Comparison of ENCODE assay signal across 15 cellular contexts in genomic region chr7:74475987-74476350, GRCh38. TPM values are rescaled to one million over a fixed set of nuclear protein-coding genes. Genes with fewer than 3 reads are reported as not detected.
DNase-seq lines count a peak whose midpoint lies in the region; ATAC-seq and TF ChIP-seq lines count a peak whose summit lies in the region.
"Had no signal": no experiment of that assay in that cellular context is flagged by ENCODE, and none has a peak within 500 bp of the region (broad histone marks: within the 10 kb centered on the region; RNA-seq: fewer than 3 reads in every experiment).

No MANE protein-coding gene starts in this region.

- no peaks in the 10 kb centered on the region for H3K36me3 Mint-ChIP-seq in chondrocyte (ENCODE audit: low read depth)
- H3K36me3 Mint-ChIP-seq in osteocyte (ENCODE audit: unreplicated experiment) = no peaks in the 10 kb centered on the region
- H3K36me3 Mint-ChIP-seq: stimulated activated naive B cell treated with anti-CD40 and anti-IgM and Interleukin-4, amounts not matched to agents 10 μg/mL and 1 μg/mL and 100 μg/mL, for 72 hours had no signal

- H3K36me3 ChIP-seq in testis (ENCODE audit: low read depth, missing control alignments) = no peaks in the 10 kb centered on the region

- H3K27ac Mint-ChIP-seq in chondrocyte (ENCODE audit: unreplicated experiment) = peak overlapping the region; percentile 49
- peak overlapping the region; percentile 8 for H3K27ac Mint-ChIP-seq in osteocyte (ENCODE audit: unreplicated experiment)

- H3K4me1 Mint-ChIP-seq in chondrocyte (ENCODE audit: low read depth) (peaks cover 72% of the 10 kb centered on the region), osteocyte (ENCODE audit: unreplicated experiment) (peaks cover 69% of the 10 kb centered on the region)

- TF ChIP-seq POLR2A in testis (IDR thresholded peaks at IDR 0.05) = no peak

- H3K27me3 Mint-ChIP-seq in chondrocyte (ENCODE audit: low read depth) = no peaks in the 10 kb centered on the region
- no peaks in the 10 kb centered on the region for H3K27me3 Mint-ChIP-seq in osteocyte (ENCODE audit: unreplicated experiment)

- H3K27me3 ChIP-seq in right cardiac atrium (ENCODE audit: control insufficient read depth, insufficient read depth) = no peaks in the 10 kb centered on the region
- no peaks in the 10 kb centered on the region for H3K27me3 ChIP-seq in testis

- DNase-seq in right cardiac atrium (peak in 2 of 3 donors; percentile 19 to 67), cardiac septum (ENCODE audit: low spot score) (no peak), chondrocyte (ENCODE audit: low spot score) (no peak), osteocyte (ENCODE audit: extremely low spot score, unreplicated experiment) (no peak), testis (no peak), NCI-H2029 treated with DMSO at 0.1 percent for 48 hours (lab: John Stamatoyannopoulos, UW) (no peak), DMS 273 treated with DMSO at 0.1 percent for 48 hours (lab: John Stamatoyannopoulos, UW) (no peak), NCI-H1092 (lab: John Stamatoyannopoulos, UW) (no peak)
- DNase-seq: activated CD4-positive, alpha-beta T cell treated with anti-CD3 and anti-CD28 coated beads for 1 hour; activated naive CD4-positive, alpha-beta T cell treated with anti-CD3 and anti-CD28 coated beads, Interleukin-2, amount 50 U/mL, for 16 hours; MV-4-11; stimulated activated CD4-positive, alpha-beta T cell treated with anti-CD3 and anti-CD28 coated beads, Interleukin-12 subunit alpha, Interleukin-12 subunit beta, amount 100 ng/mL, for 4 hours; stimulated activated naive B cell treated with anti-CD40 and anti-IgM and Interleukin-4, amounts not matched to agents 10 μg/mL and 1 μg/mL and 100 μg/mL, for 72 hours; T1000 had no signal

- 91% methylated on average over 8 of the region's 8 CpGs for WGBS in right cardiac atrium
- 94 to 96% methylated on average over 8 of the region's 8 CpGs for WGBS in testis, 2 donors

- H3K4me1 ChIP-seq in right cardiac atrium (ENCODE audit: control insufficient read depth, insufficient read depth, low read length) (peaks cover 13% of the 10 kb centered on the region), testis (peaks cover 41% of the 10 kb centered on the region)

- no peak overlapping the region for H3K4me3 Mint-ChIP-seq in chondrocyte (ENCODE audit: unreplicated experiment)
- no peak overlapping the region for H3K4me3 Mint-ChIP-seq in osteocyte (ENCODE audit: unreplicated experiment)
- H3K4me3 Mint-ChIP-seq: stimulated activated naive B cell treated with anti-CD40 and anti-IgM and Interleukin-4, amounts not matched to agents 10 μg/mL and 1 μg/mL and 100 μg/mL, for 72 hours had no signal

- H3K9me3 Mint-ChIP-seq in chondrocyte (ENCODE audit: low read depth) (no peaks in the 10 kb centered on the region), osteocyte (ENCODE audit: unreplicated experiment) (no peaks in the 10 kb centered on the region)
- H3K9me3 Mint-ChIP-seq: stimulated activated naive B cell treated with anti-CD40 and anti-IgM and Interleukin-4, amounts not matched to agents 10 μg/mL and 1 μg/mL and 100 μg/mL, for 72 hours had no signal

- no peak for ATAC-seq in right cardiac atrium
- ATAC-seq: stimulated activated naive B cell treated with anti-CD40 and anti-IgM and Interleukin-4, amounts not matched to agents 10 μg/mL and 1 μg/mL and 100 μg/mL, for 72 hours had no signal

- H3K4me3 ChIP-seq in right cardiac atrium (ENCODE audit: low read length) = no peak overlapping the region
- no peak overlapping the region for H3K4me3 ChIP-seq in testis

- intact Hi-C loops in right cardiac atrium (cut with DNase I) (no loop called here), cardiac septum (cut with DNase I) (no loop called here), testis (cut with DNase I; ENCODE audit: low total_unique reads) (no loop called here)

- H3K27ac ChIP-seq in right cardiac atrium (ENCODE audit: low read length) = no peak overlapping the region
- no peak overlapping the region for H3K27ac ChIP-seq in testis
- H3K27ac ChIP-seq: parathyroid adenoma had no signal

- no peak for TF ChIP-seq CTCF in chondrocyte (IDR thresholded peaks at IDR 0.05)
- no peak for TF ChIP-seq CTCF in osteocyte (IDR thresholded peaks at IDR 0.05)
- TF ChIP-seq CTCF in testis (IDR thresholded peaks at IDR 0.05) = no peak

- H3K9me3 ChIP-seq in right cardiac atrium (ENCODE audit: control insufficient read depth, low read length) (no peaks in the 10 kb centered on the region), testis (no peaks in the 10 kb centered on the region)

RNA-seq across cellular contexts. Expression of gene GTF2IRD1, which starts 22.3 kb away (rescaled TPM):
- total RNA-seq in right cardiac atrium = 10 to 100 TPM; 18.9 to 29.9 (median 21.4) TPM
- polyA plus RNA-seq in right cardiac atrium = 10.6 TPM
- 13.2 TPM for total RNA-seq in cardiac septum
- total RNA-seq in chondrocyte = 32.4 to 48.5 TPM (median 46.5 TPM) in 3 replicates
- 44.7 and 48.7 TPM in 2 replicates for total RNA-seq in osteocyte
- total RNA-seq in testis = 10 to 100 TPM; 22.4 to 24.7 TPM
- 15.1 TPM for polyA plus RNA-seq in testis (ENCODE audit: insufficient read depth, low read depth, low replicate concordance)

Comparison
In these comparisons a context has a peak if more than half of its experiments do, and no peak if none do; other contexts are left out.
1. DNase-seq: peak in right cardiac atrium (2 of 3); none in cardiac septum (single experiment), chondrocyte (single experiment), osteocyte (single experiment), testis (single experiment), NCI-H2029 treated with DMSO at 0.1 percent for 48 hours (single experiment), DMS 273 treated with DMSO at 0.1 percent for 48 hours (single experiment) and NCI-H1092 (single experiment).